7 cellular contexts compared by ENCODE assay signal in the genomic region with DNA sequence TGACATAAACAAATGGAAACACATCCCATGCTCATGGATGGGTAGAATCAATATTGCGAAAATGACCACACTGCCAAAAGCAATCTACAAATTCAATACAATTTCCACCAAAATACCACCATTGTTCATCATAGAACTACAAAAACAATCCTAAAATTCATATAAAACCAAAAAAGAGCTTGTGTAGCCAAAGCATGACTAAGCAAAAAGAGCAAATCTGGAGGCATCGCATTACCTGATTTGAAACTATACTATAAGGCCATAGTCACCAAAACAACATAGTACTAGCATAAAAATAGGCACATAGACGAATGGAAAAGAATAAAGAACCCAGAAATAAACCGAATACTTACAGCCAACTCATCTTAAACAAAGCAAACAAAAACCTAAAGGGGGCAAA.
"Had no signal": no experiment of that assay in that cellular context is flagged by ENCODE, and none has a peak within 500 bp of the region (broad histone marks: within the 10 kb centered on the region; RNA-seq: fewer than 3 reads in every experiment).

No MANE protein-coding gene starts in this region.

- H3K4me3 ChIP-seq: HAP-1 had no signal

- H3K4me1 ChIP-seq: HAP-1 had no signal

- H3K36me3 ChIP-seq: HAP-1 had no signal

- H3K27ac ChIP-seq: HL-60 had no signal

- DNase-seq: GOT3, H7, HFFc6, KG1 had no signal

- H3K9me3 ChIP-seq: HAP-1 had no signal

- ATAC-seq: HCT116 had no signal
